37 cellular contexts compared by ENCODE assay signal in genomic region chr7:44180631-44181030, GRCh38. TPM values are rescaled to one million over a fixed set of nuclear protein-coding genes. Genes with fewer than 3 reads are reported as not detected.
"Had no signal": no experiment of that assay in that cellular context is flagged by ENCODE, and none has a peak within 500 bp of the region (broad histone marks: within the 10 kb centered on the region; RNA-seq: fewer than 3 reads in every experiment).

No MANE protein-coding gene starts in this region.

- H3K36me3 ChIP-seq: brain microvascular endothelial cell, esophagus muscularis mucosa, gastrocnemius medialis, heart left ventricle had no signal

- H3K9me3 ChIP-seq: gastrocnemius medialis had no signal

- H3K4me1 ChIP-seq: esophagus muscularis mucosa, gastrocnemius medialis had no signal

- H3K4me3 ChIP-seq: coronary artery, dorsolateral prefrontal cortex, esophagus muscularis mucosa, gastrocnemius medialis, heart left ventricle had no signal

- ATAC-seq: activated CD4-positive, alpha-beta T cell treated with anti-CD3 and anti-CD28 coated beads for 36 hours; activated CD8-positive, alpha-beta memory T cell treated with anti-CD3 and anti-CD28 coated beads, Interleukin-2, amount 10 ng/mL, durations not matched to agents 7 days and 5 days; activated CD8-positive, alpha-beta T cell treated with anti-CD3 and anti-CD28 coated beads, Interleukin-2, amount 10 ng/mL, durations not matched to agents 7 days and 5 days; activated T-cell treated with anti-CD3 and anti-CD28 coated beads, Interleukin-2, amount 50 U/mL, for 4 hours; activated T-helper 17 cell treated with anti-CD3 and anti-CD28 coated beads, Interleukin-2, amount 50 U/mL, for 72 hours; foreskin keratinocyte; gastrocnemius medialis; heart left ventricle; T-cell had no signal

- H3K4me1 Mint-ChIP-seq: activated CD4-positive, alpha-beta T cell treated with anti-CD3 and anti-CD28 coated beads for 36 hours; activated CD4-positive, alpha-beta T cell treated with anti-CD3 and anti-CD28 coated beads, Interleukin-2, amount 10 ng/mL, durations not matched to agents 24 days and 14 days; activated CD8-positive, alpha-beta memory T cell treated with anti-CD3 and anti-CD28 coated beads, Interleukin-2, amount 10 ng/mL, durations not matched to agents 7 days and 5 days; activated T-helper 17 cell treated with anti-CD3 and anti-CD28 coated beads, Interleukin-2, amount 50 U/mL, for 72 hours; central memory CD8-positive, alpha-beta T cell; T-cell had no signal

- DNase-seq: activated CD4-positive, alpha-beta memory T cell treated with anti-CD3 and anti-CD28 coated beads for 36 hours; activated CD4-positive, alpha-beta T cell treated with anti-CD3 and anti-CD28 coated beads for 36 hours; activated CD4-positive, alpha-beta T cell treated with anti-CD3 and anti-CD28 coated beads, Interleukin-2, amount 10 ng/mL, durations not matched to agents 24 days and 14 days; activated CD4-positive, CD25-positive, alpha-beta regulatory T cell; activated CD4-positive, CD25-positive, alpha-beta regulatory T cell treated with anti-CD3 and anti-CD28 coated beads, Interleukin-2, amount 50 U/mL, for 72 hours; activated CD8-positive, alpha-beta memory T cell treated with anti-CD3 and anti-CD28 coated beads, Interleukin-2, amount 10 ng/mL, durations not matched to agents 7 days and 5 days; activated CD8-positive, alpha-beta T cell treated with anti-CD3 and anti-CD28 coated beads, Interleukin-2, amount 10 ng/mL, durations not matched to agents 7 days and 5 days; activated effector memory CD4-positive, alpha-beta T cell treated with Interleukin-2 at 50 U/mL for 16 hours; activated gamma-delta T cell treated with Interleukin-2 at 50 U/mL for 16 hours; activated naive CD4-positive, alpha-beta T cell treated with anti-CD3 and anti-CD28 coated beads, Interleukin-2, amount 50 U/mL, for 16 hours; activated naive CD4-positive, alpha-beta T cell treated with Interleukin-2 at 50 U/mL for 16 hours; activated T-cell treated with anti-CD3 and anti-CD28 coated beads, Interleukin-2, amount 50 U/mL, for 4 hours; amniotic stem cell; anterior cingulate cortex; brain microvascular endothelial cell; dorsolateral prefrontal cortex; effector memory CD4-positive, alpha-beta T cell; erythroblast; gastrocnemius medialis; glutamatergic neuron; heart left ventricle; T-cell; T1000 had no signal

- H3K27ac ChIP-seq: brain microvascular endothelial cell, coronary artery, dorsolateral prefrontal cortex, esophagus muscularis mucosa, foreskin keratinocyte, gastrocnemius medialis, heart left ventricle had no signal

- H3K27me3 ChIP-seq: brain microvascular endothelial cell, gastrocnemius medialis had no signal

- H3K27ac Mint-ChIP-seq: activated CD4-positive, alpha-beta memory T cell treated with anti-CD3 and anti-CD28 coated beads for 36 hours; activated CD4-positive, alpha-beta T cell treated with anti-CD3 and anti-CD28 coated beads for 36 hours; activated CD4-positive, alpha-beta T cell treated with anti-CD3 and anti-CD28 coated beads, Interleukin-2, amount 10 ng/mL, durations not matched to agents 24 days and 14 days; activated CD8-positive, alpha-beta memory T cell treated with anti-CD3 and anti-CD28 coated beads, Interleukin-2, amount 10 ng/mL, durations not matched to agents 7 days and 5 days; activated CD8-positive, alpha-beta T cell treated with anti-CD3 and anti-CD28 coated beads, Interleukin-2, amount 10 ng/mL, durations not matched to agents 7 days and 5 days; activated naive CD8-positive, alpha-beta T cell; activated T-helper 17 cell treated with anti-CD3 and anti-CD28 coated beads, Interleukin-2, amount 50 U/mL, for 72 hours; dendritic cell treated with granulocyte-macrophage colony-stimulating factor and Interleukin-4, amounts not matched to agents 40 ng/mL and 50 ng/mL, for 4 days; endodermal cell; T-cell; T-helper 1 cell treated with Interleukin-12 subunit alpha and Interleukin-12 subunit beta and Interleukin-4 antibody, amounts not matched to agents 30 μg/mL and 1 μg/mL, for 36 hours had no signal

- H3K36me3 Mint-ChIP-seq: activated CD4-positive, alpha-beta memory T cell treated with anti-CD3 and anti-CD28 coated beads for 36 hours; activated CD8-positive, alpha-beta memory T cell treated with anti-CD3 and anti-CD28 coated beads, Interleukin-2, amount 10 ng/mL, durations not matched to agents 7 days and 5 days; activated naive CD8-positive, alpha-beta T cell; T-cell had no signal

- H3K9me3 Mint-ChIP-seq: activated T-helper 17 cell treated with anti-CD3 and anti-CD28 coated beads, Interleukin-2, amount 50 U/mL, for 72 hours; central memory CD8-positive, alpha-beta T cell had no signal

- H3K4me3 Mint-ChIP-seq: activated CD4-positive, alpha-beta memory T cell treated with anti-CD3 and anti-CD28 coated beads for 36 hours; activated CD4-positive, alpha-beta T cell treated with anti-CD3 and anti-CD28 coated beads for 36 hours; activated CD4-positive, alpha-beta T cell treated with anti-CD3 and anti-CD28 coated beads, Interleukin-2, amount 10 ng/mL, durations not matched to agents 24 days and 14 days; activated CD8-positive, alpha-beta memory T cell treated with anti-CD3 and anti-CD28 coated beads, Interleukin-2, amount 10 ng/mL, durations not matched to agents 7 days and 5 days; activated CD8-positive, alpha-beta T cell treated with anti-CD3 and anti-CD28 coated beads, Interleukin-2, amount 10 ng/mL, durations not matched to agents 7 days and 5 days; activated naive CD8-positive, alpha-beta T cell; activated T-cell treated with anti-CD3 and anti-CD28 coated beads, Interleukin-2, amount 50 U/mL, for 4 hours; activated T-helper 17 cell treated with anti-CD3 and anti-CD28 coated beads, Interleukin-2, amount 50 U/mL, for 72 hours; central memory CD8-positive, alpha-beta T cell; dendritic cell treated with granulocyte-macrophage colony-stimulating factor and Interleukin-4, amounts not matched to agents 40 ng/mL and 50 ng/mL, for 4 days; endodermal cell; T-cell; T-helper 1 cell treated with Interleukin-12 subunit alpha and Interleukin-12 subunit beta and Interleukin-4 antibody, amounts not matched to agents 30 μg/mL and 1 μg/mL, for 36 hours had no signal

RNA-seq across cellular contexts. Expression of gene GCK, which starts 8.6 kb away (rescaled TPM):
- total RNA-seq: activated CD8-positive, alpha-beta T cell treated with anti-CD3 and anti-CD28 coated beads, Interleukin-2, amount 10 ng/mL, durations not matched to agents 7 days and 5 days; astrocyte had no signal

RNA-seq across cellular contexts. Expression of gene MYL7, which starts 39.5 kb away (rescaled TPM):
- total RNA-seq: activated CD4-positive, alpha-beta memory T cell treated with anti-CD3 and anti-CD28 coated beads for 36 hours; activated CD4-positive, alpha-beta T cell treated with anti-CD3 and anti-CD28 coated beads for 36 hours; activated CD4-positive, alpha-beta T cell treated with anti-CD3 and anti-CD28 coated beads, Interleukin-2, amount 10 ng/mL, durations not matched to agents 24 days and 14 days; activated CD8-positive, alpha-beta memory T cell treated with anti-CD3 and anti-CD28 coated beads for 36 hours; activated CD8-positive, alpha-beta memory T cell treated with anti-CD3 and anti-CD28 coated beads, Interleukin-2, amount 10 ng/mL, durations not matched to agents 7 days and 5 days; activated CD8-positive, alpha-beta T cell treated with anti-CD3 and anti-CD28 coated beads, Interleukin-2, amount 10 ng/mL, durations not matched to agents 7 days and 5 days; activated T-helper 17 cell treated with anti-CD3 and anti-CD28 coated beads, Interleukin-2, amount 50 U/mL, for 72 hours; bronchial epithelial cell; cerebellum; esophagus muscularis mucosa; foreskin keratinocyte; T-cell; T-helper 2 cell treated with Interferon-gamma antibody and Interleukin-4, amounts not matched to agents 100 ng/mL and 5 ng/mL, for 36 hours had no signal
